10 cellular contexts compared by ENCODE assay signal in genomic region chr9:114207034-114207815, GRCh38. TPM values are rescaled to one million over a fixed set of nuclear protein-coding genes. Genes with fewer than 3 reads are reported as not detected.
DNase-seq lines count a peak whose midpoint lies in the region; ATAC-seq and TF ChIP-seq lines count a peak whose summit lies in the region.
"Had no signal": no experiment of that assay in that cellular context is flagged by ENCODE, and none has a peak within 500 bp of the region (broad histone marks: within the 10 kb centered on the region; RNA-seq: fewer than 3 reads in every experiment).

No MANE protein-coding gene starts in this region.

- no peaks in the 10 kb centered on the region for H3K4me1 Mint-ChIP-seq in activated CD4-positive, alpha-beta T cell treated with anti-CD3 and anti-CD28 coated beads, Interleukin-2, amount 10 ng/mL, durations not matched to agents 24 days and 14 days
- peaks cover 4% of the 10 kb centered on the region for H3K4me1 Mint-ChIP-seq in endothelial cell (ENCODE audit: unreplicated experiment)
- H3K4me1 Mint-ChIP-seq: activated T-helper 17 cell treated with anti-CD3 and anti-CD28 coated beads, Interleukin-2, amount 50 U/mL, for 72 hours had no signal

- H3K4me1 ChIP-seq in mammary epithelial cell (ENCODE audit: insufficient read depth, low read length) = peaks cover 5% of the 10 kb centered on the region
- peaks cover 8% of the 10 kb centered on the region for H3K4me1 ChIP-seq in smooth muscle cell (ENCODE audit: low read depth)

- H2AFZ ChIP-seq in mammary epithelial cell (ENCODE audit: low read depth, low read length) (no peak overlapping the region), smooth muscle cell (ENCODE audit: low read depth) (no peak overlapping the region)

- H3K27me3 Mint-ChIP-seq in activated CD4-positive, alpha-beta T cell treated with anti-CD3 and anti-CD28 coated beads, Interleukin-2, amount 10 ng/mL, durations not matched to agents 24 days and 14 days = no peaks in the 10 kb centered on the region
- H3K27me3 Mint-ChIP-seq in endothelial cell (ENCODE audit: unreplicated experiment) = peaks cover 11% of the 10 kb centered on the region
- H3K27me3 Mint-ChIP-seq: activated T-helper 17 cell treated with anti-CD3 and anti-CD28 coated beads, Interleukin-2, amount 50 U/mL, for 72 hours had no signal

- no peaks in the 10 kb centered on the region for H3K79me2 ChIP-seq in mammary epithelial cell (ENCODE audit: insufficient read depth, low read length)
- no peaks in the 10 kb centered on the region for H3K79me2 ChIP-seq in smooth muscle cell (ENCODE audit: low read depth)

- no peaks in the 10 kb centered on the region for H3K9me3 ChIP-seq in mammary epithelial cell (replicated peaks; ENCODE audit: insufficient read depth, low read length)
- no peaks in the 10 kb centered on the region for H3K9me3 ChIP-seq in smooth muscle cell (replicated peaks; ENCODE audit: low read depth)

- ATAC-seq in HG02623 (IDR thresholded peaks at IDR 0.05; ENCODE audit: unreplicated experiment) = no peak
- ATAC-seq in GM19467 (IDR thresholded peaks at IDR 0.05; ENCODE audit: unreplicated experiment) = no peak
- ATAC-seq: activated T-helper 17 cell treated with anti-CD3 and anti-CD28 coated beads, Interleukin-2, amount 50 U/mL, for 72 hours had no signal

- no peaks in the 10 kb centered on the region for H3K27me3 ChIP-seq in mammary epithelial cell (ENCODE audit: insufficient read depth, low read length)
- H3K27me3 ChIP-seq in smooth muscle cell (ENCODE audit: low read depth) = no peaks in the 10 kb centered on the region

- no TSS peak for BruUV-seq in mammary epithelial cell (replicated peaks; lab: Mats Ljungman, UMichigan)

- no peak overlapping the region for H3K9ac ChIP-seq in mammary epithelial cell (ENCODE audit: insufficient read depth, low read length)
- H3K9ac ChIP-seq in smooth muscle cell (ENCODE audit: low read depth) = peak overlapping the region; percentile 37

- H3K27ac Mint-ChIP-seq in activated CD4-positive, alpha-beta T cell treated with anti-CD3 and anti-CD28 coated beads, Interleukin-2, amount 10 ng/mL, durations not matched to agents 24 days and 14 days = no peak overlapping the region
- H3K27ac Mint-ChIP-seq in endothelial cell (ENCODE audit: unreplicated experiment) = no peak overlapping the region
- H3K27ac Mint-ChIP-seq: activated T-helper 17 cell treated with anti-CD3 and anti-CD28 coated beads, Interleukin-2, amount 50 U/mL, for 72 hours had no signal

- in situ Hi-C loops in mammary epithelial cell (cut with MboI; ENCODE audit: low sequenced_read_pairs in 2 of 2) = no loop called here

- H3K27ac ChIP-seq in mammary epithelial cell (ENCODE audit: insufficient read depth, low read depth, low read length) (no peak overlapping the region), smooth muscle cell (ENCODE audit: low read depth) (peak overlapping the region; percentile 83)

- CTCF ChIA-PET in mammary epithelial cell (lab: Charles Lee; ENCODE audit: low non-redundant PET) = no interaction called here

- DNase-seq in HS-27A (ENCODE audit: low read depth) (peak; percentile 26), mammary epithelial cell (peak; percentile 37), iPS-NIHi11 (ENCODE audit: low spot score) (peak; percentile 70), smooth muscle cell (lab: John Stamatoyannopoulos, UW; ENCODE audit: unreplicated experiment) (peak; percentile 55), endothelial cell (ENCODE audit: low spot score) (no peak)
- no peak for DNase-seq in activated CD4-positive, alpha-beta T cell treated with anti-CD3 and anti-CD28 coated beads, Interleukin-2, amount 10 ng/mL, durations not matched to agents 24 days and 14 days
- DNase-seq: NCI-H2081 had no signal

- TF ChIP-seq CTCF in mammary epithelial cell (conservative IDR thresholded peaks at IDR 0.05 in 1 of 2, IDR thresholded peaks at IDR 0.05 in 1 of 2; ENCODE audit: extremely low read depth in 1 of 2, insufficient read depth in 1 of 2, low read depth in 1 of 2, low read length in 2 of 2) (no peak), smooth muscle cell (IDR thresholded peaks at IDR 0.05; ENCODE audit: borderline replicate concordance, insufficient read depth, poor library complexity, severe bottlenecking) (no peak), endothelial cell (IDR thresholded peaks at IDR 0.05; ENCODE audit: unreplicated experiment) (no peak)

- no peak overlapping the region for H3K4me2 ChIP-seq in mammary epithelial cell (ENCODE audit: insufficient read depth, low read depth, low read length)
- H3K4me2 ChIP-seq in smooth muscle cell = peak overlapping the region; percentile 5

- peaks cover 22% of the 10 kb centered on the region for H3F3A ChIP-seq in smooth muscle cell (ENCODE audit: low read depth)

- H3K4me3 ChIP-seq in mammary epithelial cell (replicated peaks in 1 of 3; ENCODE audit: insufficient read depth in 1 of 3, low read depth in 2 of 3, low read length in 3 of 3) (no peak overlapping the region), smooth muscle cell (no peak overlapping the region)

- H3K36me3 ChIP-seq in mammary epithelial cell (ENCODE audit: insufficient read depth, low read length) (peaks cover 1% of the 10 kb centered on the region), smooth muscle cell (ENCODE audit: low read depth) (no peaks in the 10 kb centered on the region)

- 78% methylated on average over 6 of the region's 9 CpGs for WGBS in mammary epithelial cell (ENCODE audit: low coverage, missing lambda C conversion rate)
- WGBS in smooth muscle cell (ENCODE audit: low lambda C conversion rate) = 40% methylated on average over 9 of the region's 9 CpGs

- no peaks in the 10 kb centered on the region for H3K36me3 Mint-ChIP-seq in activated CD4-positive, alpha-beta T cell treated with anti-CD3 and anti-CD28 coated beads, Interleukin-2, amount 10 ng/mL, durations not matched to agents 24 days and 14 days (ENCODE audit: low read depth)
- peaks cover 45% of the 10 kb centered on the region for H3K36me3 Mint-ChIP-seq in endothelial cell (ENCODE audit: low read depth, unreplicated experiment)

- dilution Hi-C loops in mammary epithelial cell (cut with HindIII; ENCODE audit: low sequenced_read_pairs) = no loop called here

- H4K20me1 ChIP-seq in mammary epithelial cell (ENCODE audit: insufficient read depth, low read length) (no peaks in the 10 kb centered on the region), smooth muscle cell (ENCODE audit: low read depth) (no peaks in the 10 kb centered on the region)

- H3K4me3 Mint-ChIP-seq in activated CD4-positive, alpha-beta T cell treated with anti-CD3 and anti-CD28 coated beads, Interleukin-2, amount 10 ng/mL, durations not matched to agents 24 days and 14 days = no peak overlapping the region
- H3K4me3 Mint-ChIP-seq in endothelial cell (ENCODE audit: unreplicated experiment) = no peak overlapping the region
- H3K4me3 Mint-ChIP-seq: activated T-helper 17 cell treated with anti-CD3 and anti-CD28 coated beads, Interleukin-2, amount 50 U/mL, for 72 hours had no signal

- intact Hi-C loops in mammary epithelial cell (cut with micrococcal nuclease) = no loop called here
- intact Hi-C loops in activated CD4-positive, alpha-beta T cell treated with anti-CD3 and anti-CD28 coated beads, Interleukin-2, amount 10 ng/mL, durations not matched to agents 24 days and 14 days (cut with micrococcal nuclease) = no loop called here

- H3K9me3 Mint-ChIP-seq in activated CD4-positive, alpha-beta T cell treated with anti-CD3 and anti-CD28 coated beads, Interleukin-2, amount 10 ng/mL, durations not matched to agents 24 days and 14 days = no peaks in the 10 kb centered on the region
- H3K9me3 Mint-ChIP-seq in endothelial cell (ENCODE audit: unreplicated experiment) = no peaks in the 10 kb centered on the region
- H3K9me3 Mint-ChIP-seq: activated T-helper 17 cell treated with anti-CD3 and anti-CD28 coated beads, Interleukin-2, amount 50 U/mL, for 72 hours had no signal

RNA-seq across cellular contexts. Expression of gene COL27A1, which starts 51.9 kb away (rescaled TPM):
- 10 to 100 TPM in 1 of 2 donors, 1 to 10 TPM in 1; 8.7 to 30.0 TPM for total RNA-seq in mammary epithelial cell
- polyA plus RNA-seq in mammary epithelial cell = 6.1 TPM
- polyA minus RNA-seq in mammary epithelial cell = 7.8 TPM
- 18.1 and 20.7 TPM in 2 replicates for total RNA-seq in smooth muscle cell
- polyA plus RNA-seq in smooth muscle cell = 19.9 and 33.5 TPM in 2 replicates
- 8.5 and 9.7 TPM in 2 replicates for total RNA-seq in activated CD4-positive, alpha-beta T cell treated with anti-CD3 and anti-CD28 coated beads, Interleukin-2, amount 10 ng/mL, durations not matched to agents 24 days and 14 days
- total RNA-seq in endothelial cell (ENCODE audit: unreplicated experiment) = 61.4 TPM

Comparison
In these comparisons a context has a peak if more than half of its experiments do, and no peak if none do; other contexts are left out.
1. DNase-seq: peak in HS-27A (single experiment), mammary epithelial cell (single experiment), iPS-NIHi11 (single experiment) and smooth muscle cell (single experiment); none in activated CD4-positive, alpha-beta T cell treated with anti-CD3 and anti-CD28 coated beads, Interleukin-2, amount 10 ng/mL, durations not matched to agents 24 days and 14 days (single experiment) and endothelial cell (single experiment).